In the genomic region with DNA sequence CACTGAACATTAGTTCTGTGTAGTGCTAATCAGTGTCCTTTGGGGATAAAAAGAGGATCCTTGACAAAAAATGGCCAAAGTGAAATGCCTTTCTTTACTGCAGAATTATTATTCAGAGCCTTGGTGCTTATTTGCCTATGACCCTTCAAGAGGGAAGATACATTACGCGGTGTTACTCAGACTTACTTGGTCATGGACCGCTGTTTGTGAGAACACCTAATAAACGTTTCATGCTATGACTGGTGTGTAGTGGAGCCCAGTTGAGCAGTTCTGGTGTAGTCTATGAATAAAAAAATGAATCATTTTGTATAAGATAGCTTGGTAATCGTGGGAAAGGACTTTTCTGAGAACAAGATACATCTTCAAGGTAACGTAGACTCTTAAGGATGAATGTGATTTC, we compare ENCODE assay signal across 11 cellular contexts. TPM values are rescaled to one million over a fixed set of nuclear protein-coding genes. Genes with fewer than 3 reads are reported as not detected.
DNase-seq lines count a peak whose midpoint lies in the region; ATAC-seq and TF ChIP-seq lines count a peak whose summit lies in the region.
"Had no signal": no experiment of that assay in that cellular context is flagged by ENCODE, and none has a peak within 500 bp of the region (broad histone marks: within the 10 kb centered on the region; RNA-seq: fewer than 3 reads in every experiment).

No MANE protein-coding gene starts in this region.

- peak overlapping the region; percentile 45 for H3K27ac Mint-ChIP-seq in activated T-cell treated with anti-CD3 and anti-CD28 coated beads, Interleukin-2, amount 50 U/mL, for 72 hours
- no peak overlapping the region for H3K27ac Mint-ChIP-seq in stimulated activated naive CD8-positive, alpha-beta T cell treated with anti-CD3 and anti-CD28 coated beads, Interleukin-15, amount 100 ng/mL, for 72 hours
- H3K27ac Mint-ChIP-seq in Calu3 (ENCODE audit: unreplicated experiment), result no peak overlapping the region

- 98% methylated on average over 4 of the region's 6 CpGs for WGBS in mesenchymal stem cell

- no peaks in the 10 kb centered on the region for H3K27me3 Mint-ChIP-seq in activated T-cell treated with anti-CD3 and anti-CD28 coated beads, Interleukin-2, amount 50 U/mL, for 72 hours (ENCODE audit: low read depth)
- H3K27me3 Mint-ChIP-seq in stimulated activated naive CD8-positive, alpha-beta T cell treated with anti-CD3 and anti-CD28 coated beads, Interleukin-15, amount 100 ng/mL, for 72 hours, result no peaks in the 10 kb centered on the region
- H3K27me3 Mint-ChIP-seq in Calu3 (ENCODE audit: unreplicated experiment), result no peaks in the 10 kb centered on the region

- peaks cover 5 to 9% of the 10 kb centered on the region in 2 donors for H3K36me3 Mint-ChIP-seq in activated T-cell treated with anti-CD3 and anti-CD28 coated beads, Interleukin-2, amount 50 U/mL, for 72 hours (ENCODE audit: insufficient read depth in 2 of 2)
- no peaks in the 10 kb centered on the region for H3K36me3 Mint-ChIP-seq in Calu3 (ENCODE audit: insufficient read depth, unreplicated experiment)

- no peaks in the 10 kb centered on the region for H3K27me3 ChIP-seq in mesenchymal stem cell (ENCODE audit: control insufficient read depth in 1 of 2, insufficient read depth in 1 of 2, low read length in 2 of 2)
- H3K27me3 ChIP-seq: sigmoid colon, SJCRH30 had no signal

- H3K4me3 Mint-ChIP-seq in activated T-cell treated with anti-CD3 and anti-CD28 coated beads, Interleukin-2, amount 50 U/mL, for 72 hours, result peak overlapping the region in 1 of 2 donors; percentile 73
- H3K4me3 Mint-ChIP-seq in stimulated activated naive CD8-positive, alpha-beta T cell treated with anti-CD3 and anti-CD28 coated beads, Interleukin-15, amount 100 ng/mL, for 72 hours, result no peak overlapping the region
- no peak overlapping the region for H3K4me3 Mint-ChIP-seq in Calu3 (ENCODE audit: low read depth, unreplicated experiment)

- no peak overlapping the region for H2BK5ac ChIP-seq in mesenchymal stem cell (ENCODE audit: low read depth, low read length, poor library complexity, severe bottlenecking)

- no peak overlapping the region for H3K4me3 ChIP-seq in mesenchymal stem cell (ENCODE audit: insufficient read depth in 1 of 2, low read depth in 1 of 2, low read length in 2 of 2)
- H3K4me3 ChIP-seq: sigmoid colon, SJCRH30 had no signal

- DNase-seq in activated T-cell treated with anti-CD3 and anti-CD28 coated beads, Interleukin-2, amount 50 U/mL, for 72 hours, result peak in 1 of 2 donors; percentile 17
- DNase-seq in activated T-cell treated with anti-CD3 and anti-CD28 coated beads for 4 hours (no peak), OCI-M2 (lab: John Stamatoyannopoulos, UW; ENCODE audit: unreplicated experiment) (no peak), Calu3 (no peak), mesenchymal stem cell (no peak)
- no peak for DNase-seq in stimulated activated naive CD8-positive, alpha-beta T cell treated with anti-CD3 and anti-CD28 coated beads, Interleukin-15, amount 100 ng/mL, for 72 hours
- DNase-seq: kidney, sigmoid colon, SJCRH30 had no signal

- H3K79me1 ChIP-seq in mesenchymal stem cell (replicated peaks; ENCODE audit: low read length, poor library complexity, severe bottlenecking), result peaks cover 17% of the 10 kb centered on the region

- no TSS peak for BruUV-seq in Calu3 (replicated peaks; lab: Mats Ljungman, UMichigan)

- H4K8ac ChIP-seq in mesenchymal stem cell (ENCODE audit: low read length), result no peak overlapping the region

- H3K18ac ChIP-seq in mesenchymal stem cell (ENCODE audit: low read depth in 1 of 2, low read length in 2 of 2), result no peak overlapping the region

- no peaks in the 10 kb centered on the region for H3K9me3 Mint-ChIP-seq in activated T-cell treated with anti-CD3 and anti-CD28 coated beads, Interleukin-2, amount 50 U/mL, for 72 hours
- H3K9me3 Mint-ChIP-seq in stimulated activated naive CD8-positive, alpha-beta T cell treated with anti-CD3 and anti-CD28 coated beads, Interleukin-15, amount 100 ng/mL, for 72 hours, result no peaks in the 10 kb centered on the region
- H3K9me3 Mint-ChIP-seq in Calu3 (ENCODE audit: low read depth, unreplicated experiment), result no peaks in the 10 kb centered on the region

- no peak overlapping the region for H2BK120ac ChIP-seq in mesenchymal stem cell (ENCODE audit: low read depth, low read length)

- H3K4ac ChIP-seq in mesenchymal stem cell (ENCODE audit: low read depth in 1 of 2, low read length in 2 of 2), result no peak overlapping the region

- peaks cover 85% of the 10 kb centered on the region for H3K4me1 Mint-ChIP-seq in activated T-cell treated with anti-CD3 and anti-CD28 coated beads, Interleukin-2, amount 50 U/mL, for 72 hours (ENCODE audit: low read depth)
- H3K4me1 Mint-ChIP-seq in stimulated activated naive CD8-positive, alpha-beta T cell treated with anti-CD3 and anti-CD28 coated beads, Interleukin-15, amount 100 ng/mL, for 72 hours, result peaks cover 73% of the 10 kb centered on the region
- peaks cover 2% of the 10 kb centered on the region for H3K4me1 Mint-ChIP-seq in Calu3 (ENCODE audit: low read depth, unreplicated experiment)

- no peaks in the 10 kb centered on the region for H3K9me3 ChIP-seq in mesenchymal stem cell (ENCODE audit: control insufficient read depth, low read length)
- H3K9me3 ChIP-seq: sigmoid colon, SJCRH30 had no signal

- CTCF ChIA-PET in Calu3 (lab: Charles Lee), result no interaction called here

- no peak overlapping the region for H3K4me2 ChIP-seq in mesenchymal stem cell (ENCODE audit: low read length, poor library complexity, severe bottlenecking)

- H3K27ac ChIP-seq in mesenchymal stem cell (ENCODE audit: low read length, poor library complexity, severe bottlenecking), result no peak overlapping the region
- H3K27ac ChIP-seq: SJCRH30 had no signal

- H3K23ac ChIP-seq in mesenchymal stem cell (ENCODE audit: low read length in 2 of 2), result no peak overlapping the region

- H3K9ac ChIP-seq in mesenchymal stem cell (ENCODE audit: low read length), result no peak overlapping the region

- peaks cover under 1% of the 10 kb centered on the region for H3K4me1 ChIP-seq in mesenchymal stem cell (ENCODE audit: control insufficient read depth, insufficient read depth, low read depth, low read length)

- H2BK15ac ChIP-seq in mesenchymal stem cell (ENCODE audit: low read depth, poor library complexity, severe bottlenecking), result no peak overlapping the region

- H2AK5ac ChIP-seq in mesenchymal stem cell (ENCODE audit: low read length, severe bottlenecking), result no peak overlapping the region

- H2AFZ ChIP-seq in mesenchymal stem cell (ENCODE audit: low read depth, low read length), result no peak overlapping the region

- no peak overlapping the region for H2BK12ac ChIP-seq in mesenchymal stem cell (ENCODE audit: low read length in 2 of 2)

- no peaks in the 10 kb centered on the region for H3K36me3 ChIP-seq in mesenchymal stem cell (ENCODE audit: control insufficient read depth in 1 of 2, insufficient read depth in 2 of 2, low read depth in 1 of 2, low read length in 2 of 2)
- H3K36me3 ChIP-seq: sigmoid colon, SJCRH30 had no signal

- intact Hi-C loops in Calu3 (cut with micrococcal nuclease; ENCODE audit: unreplicated experiment), result no loop called here

- TF ChIP-seq CTCF in Calu3 (IDR thresholded peaks at IDR 0.05; ENCODE audit: unreplicated experiment), result no peak

- H4K91ac ChIP-seq in mesenchymal stem cell (ENCODE audit: low read length), result no peak overlapping the region

- H3K14ac ChIP-seq in mesenchymal stem cell (ENCODE audit: low read length in 2 of 2), result no peak overlapping the region

- peak; percentile 80 to 94 for ATAC-seq in activated T-cell treated with anti-CD3 and anti-CD28 coated beads, Interleukin-2, amount 50 U/mL, for 72 hours (replicated peaks in 1 of 2)
- ATAC-seq in HG02571 (IDR thresholded peaks at IDR 0.05; ENCODE audit: unreplicated experiment) (peak; percentile 58), HG03575 (IDR thresholded peaks at IDR 0.05; ENCODE audit: extremely low read depth, insufficient number of reproducible peaks, low FRiP score, unreplicated experiment) (peak; percentile 47)
- peak; percentile 72 for ATAC-seq in stimulated activated naive CD8-positive, alpha-beta T cell treated with anti-CD3 and anti-CD28 coated beads, Interleukin-15, amount 100 ng/mL, for 72 hours

RNA-seq across cellular contexts. Expression of gene NFYC, which starts 8.3 kb away (rescaled TPM):
- 10 to 100 TPM; 64.0 to 74.3 TPM for total RNA-seq in activated T-cell treated with anti-CD3 and anti-CD28 coated beads, Interleukin-2, amount 50 U/mL, for 72 hours
- 65.5 and 66.0 TPM in 2 replicates for total RNA-seq in Calu3 (2022)
- 32.5 TPM for polyA plus RNA-seq in mesenchymal stem cell (2013, experiment 1 of 2)
- 32.5 TPM for polyA plus RNA-seq in mesenchymal stem cell (2013, experiment 2 of 2)

RNA-seq across cellular contexts. Expression of gene RIMS3, which starts 34.3 kb away (rescaled TPM):
- 1 to 10 TPM; 8.8 to 9.3 TPM for total RNA-seq in activated T-cell treated with anti-CD3 and anti-CD28 coated beads, Interleukin-2, amount 50 U/mL, for 72 hours
- 0.81 and 1.3 TPM in 2 replicates for total RNA-seq in Calu3 (2022)
- 0.33 TPM for polyA plus RNA-seq in mesenchymal stem cell (2013, experiment 1 of 2)
- polyA plus RNA-seq in mesenchymal stem cell (2013, experiment 2 of 2), result 0.38 TPM
